15 cellular contexts compared by ENCODE assay signal in the genomic region with DNA sequence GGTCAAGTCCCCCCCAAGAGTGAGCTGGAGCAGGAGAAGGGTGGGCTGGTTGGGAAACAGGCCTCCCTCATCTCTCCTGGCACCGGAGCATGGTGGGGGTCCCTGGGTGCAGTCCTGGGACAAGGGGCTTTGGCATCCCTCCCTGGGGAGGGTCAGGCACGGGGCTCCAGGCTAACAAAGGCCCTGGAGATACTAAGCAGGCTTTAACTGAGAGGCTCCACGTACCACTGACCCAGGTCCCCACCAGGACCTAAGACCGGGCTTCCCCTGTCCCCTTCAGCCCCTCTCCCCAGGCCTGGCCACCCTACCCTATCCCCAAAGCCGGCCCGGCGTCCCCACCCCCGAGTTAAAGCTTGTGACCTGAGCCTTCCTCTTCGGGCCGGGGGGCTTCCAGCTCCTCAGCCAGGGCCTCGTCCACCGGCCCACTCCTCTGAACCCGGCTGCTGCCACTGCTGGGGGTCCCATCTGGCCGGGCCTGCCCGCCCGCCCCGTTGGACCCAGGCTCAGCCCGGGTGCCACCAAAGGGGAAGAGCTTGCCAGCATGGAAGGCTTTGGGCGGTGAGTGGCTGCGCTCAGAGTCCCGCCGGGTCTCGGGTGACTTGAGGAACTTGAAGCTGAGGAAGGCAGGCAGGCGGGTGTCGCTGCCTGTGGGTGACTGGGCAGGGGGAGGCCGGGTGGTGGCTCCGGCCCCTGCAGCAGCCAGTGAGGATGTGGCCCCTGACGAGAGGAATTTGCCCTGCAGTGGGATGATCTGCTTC. TPM values are rescaled to one million over a fixed set of nuclear protein-coding genes. Genes with fewer than 3 reads are reported as not detected.
DNase-seq lines count a peak whose midpoint lies in the region; ATAC-seq, FAIRE-seq and TF ChIP-seq lines count a peak whose summit lies in the region.
"Had no signal": no experiment of that assay in that cellular context is flagged by ENCODE, and none has a peak within 500 bp of the region (broad histone marks: within the 10 kb centered on the region; RNA-seq: fewer than 3 reads in every experiment).

No MANE protein-coding gene starts in this region.

- peaks cover 9 to 10% of the 10 kb centered on the region in 2 experiments; a peak in 2 of 4 replicates for H3K36me3 ChIP-seq in HCT116 (ENCODE audit: control insufficient read depth in 1 of 2, insufficient read depth in 2 of 2, low read length in 2 of 2)
- H3K36me3 ChIP-seq: neural progenitor cell had no signal

- CTCF ChIA-PET in HCT116 (lab: Charles Lee): no interaction called here

- RAD21 ChIA-PET in HCT116 (lab: Charles Lee; ENCODE audit: low non-redundant PET in 1 of 2, low total read pairs in 2 of 2, uncharacterized antibody in 2 of 2, unreplicated experiment in 2 of 2): no interaction called here

- FAIRE-seq in HTR-8/SVneo (lab: Jason Lieb, UNC): no peak
- FAIRE-seq: astrocyte, small intestine had no signal

- ATAC-seq in HCT116: no peak
- ATAC-seq: activated CD8-positive, alpha-beta T cell treated with anti-CD3 and anti-CD28 coated beads, Interleukin-2, amount 10 ng/mL, durations not matched to agents 7 days and 5 days; left lung had no signal

- no peaks in the 10 kb centered on the region for H3K27me3 ChIP-seq in HCT116 (ENCODE audit: insufficient read depth, low read length)

- H3K79me2 ChIP-seq in HCT116 (ENCODE audit: insufficient read depth, low read length): no peaks in the 10 kb centered on the region

- H3K4me2 ChIP-seq in HCT116 (ENCODE audit: low read length): no peak overlapping the region
- H3K4me2 ChIP-seq: neural progenitor cell had no signal

- H3K27ac ChIP-seq in HCT116 (ENCODE audit: low read depth, low read length): no peak overlapping the region
- H3K27ac ChIP-seq: left lung, neural progenitor cell had no signal

- H3K4me3 ChIP-seq in HCT116 (replicated peaks in 1 of 2; ENCODE audit: low read depth in 1 of 2, low read length in 2 of 2): no peak overlapping the region
- H3K4me3 ChIP-seq: left lung, neural progenitor cell had no signal

- BruUV-seq in HCT116 (replicated peaks; lab: Mats Ljungman, UMichigan): TSS peak; percentile 38

- no peaks in the 10 kb centered on the region for H4K20me1 ChIP-seq in HCT116 (ENCODE audit: insufficient read depth)

- H3K9me2 ChIP-seq in HCT116 (ENCODE audit: insufficient read depth): no peaks in the 10 kb centered on the region

- POLR2A ChIA-PET in HCT116 (lab: Charles Lee): no interaction called here

- intact Hi-C loops in HCT116 (cut with micrococcal nuclease): no loop called here

- DNase-seq in HCT116 (ENCODE audit: low read depth, low spot score): no peak
- peak; percentile 15 for DNase-seq in iPS-NIHi11 (ENCODE audit: low spot score)
- no peak for DNase-seq in NCI-H345 (lab: John Stamatoyannopoulos, UW)
- no peak for DNase-seq in HTR-8/SVneo (ENCODE audit: insufficient read length, low spot score)
- DNase-seq: activated CD8-positive, alpha-beta T cell treated with anti-CD3 and anti-CD28 coated beads, Interleukin-2, amount 10 ng/mL, durations not matched to agents 7 days and 5 days; activated T-cell treated with anti-CD3 and anti-CD28 coated beads, Interleukin-2, amount 50 U/mL, for 4 hours; DND-41; glutamatergic neuron; left lung; NCI-H1436; NCI-H524 treated with DMSO at 0.1 percent for 48 hours; small intestine; stimulated activated CD4-positive, alpha-beta T cell treated with anti-CD3 and anti-CD28 coated beads, Interleukin-2, amount 100 ng/mL, for 48 hours had no signal

- H3K4me1 ChIP-seq in HCT116 (ENCODE audit: control insufficient read depth in 1 of 2, insufficient read depth in 2 of 2, low read length in 2 of 2): peaks cover 5 to 18% of the 10 kb centered on the region in 2 experiments

- TF ChIP-seq POLR2A in HCT116 (IDR thresholded peaks at IDR 0.05; ENCODE audit: borderline replicate concordance, extremely low read depth, insufficient read depth, insufficient read length): no peak

- H3K9me3 ChIP-seq in HCT116 (ENCODE audit: control insufficient read depth in 1 of 2, insufficient read depth in 1 of 2, low read depth in 1 of 2, low read length in 2 of 2): no peaks in the 10 kb centered on the region
- H3K9me3 ChIP-seq: left lung had no signal

- H3K9ac ChIP-seq in HCT116 (ENCODE audit: low read length): no peak overlapping the region
- H3K9ac ChIP-seq: neural progenitor cell had no signal

- TF ChIP-seq CTCF in HCT116 (IDR thresholded peaks at IDR 0.05 in 2 of 3, conservative IDR thresholded peaks at IDR 0.05 in 1 of 3; ENCODE audit: borderline replicate concordance in 1 of 3, insufficient read depth in 1 of 3, low read depth in 2 of 3, low read length in 2 of 3): no peak

- no peak for TF ChIP-seq RAD21 in HCT116 (IDR thresholded peaks at IDR 0.05; ENCODE audit: low read depth)

- no peak overlapping the region for H2AFZ ChIP-seq in HCT116 (ENCODE audit: low read depth, low read length, poor library complexity, severe bottlenecking)
- H2AFZ ChIP-seq: neural progenitor cell had no signal

TF ChIP-seq in HCT116, 20 proteins besides CTCF, POLR2A, EP300 and RAD21 (continues in another document):
- TF ChIP-seq CBX3 (IDR thresholded peaks at IDR 0.05; ENCODE audit: low read depth) (no peak), SIN3A (IDR thresholded peaks at IDR 0.05; ENCODE audit: low read depth) (no peak), ZFX (IDR thresholded peaks at IDR 0.05) (no peak), ELF1 (IDR thresholded peaks at IDR 0.05; ENCODE audit: borderline replicate concordance, low read depth) (no peak), EZH2 (IDR thresholded peaks at IDR 0.05) (no peak), FOSL1 (IDR thresholded peaks at IDR 0.05; ENCODE audit: low read depth) (no peak), EZH2phosphoT487 (IDR thresholded peaks at IDR 0.05; ENCODE audit: borderline replicate concordance) (no peak), EGR1 (IDR thresholded peaks at IDR 0.05; ENCODE audit: low read depth) (no peak), SRF (IDR thresholded peaks at IDR 0.05; ENCODE audit: low read depth) (no peak), YY1 (IDR thresholded peaks at IDR 0.05; ENCODE audit: extremely low read depth, insufficient replicate concordance, low read depth, low read length) (no peak), CEBPB (IDR thresholded peaks at IDR 0.05; ENCODE audit: low read depth) (no peak), JUND (IDR thresholded peaks at IDR 0.05) (no peak)
- TF ChIP-seq, protein P1, sequence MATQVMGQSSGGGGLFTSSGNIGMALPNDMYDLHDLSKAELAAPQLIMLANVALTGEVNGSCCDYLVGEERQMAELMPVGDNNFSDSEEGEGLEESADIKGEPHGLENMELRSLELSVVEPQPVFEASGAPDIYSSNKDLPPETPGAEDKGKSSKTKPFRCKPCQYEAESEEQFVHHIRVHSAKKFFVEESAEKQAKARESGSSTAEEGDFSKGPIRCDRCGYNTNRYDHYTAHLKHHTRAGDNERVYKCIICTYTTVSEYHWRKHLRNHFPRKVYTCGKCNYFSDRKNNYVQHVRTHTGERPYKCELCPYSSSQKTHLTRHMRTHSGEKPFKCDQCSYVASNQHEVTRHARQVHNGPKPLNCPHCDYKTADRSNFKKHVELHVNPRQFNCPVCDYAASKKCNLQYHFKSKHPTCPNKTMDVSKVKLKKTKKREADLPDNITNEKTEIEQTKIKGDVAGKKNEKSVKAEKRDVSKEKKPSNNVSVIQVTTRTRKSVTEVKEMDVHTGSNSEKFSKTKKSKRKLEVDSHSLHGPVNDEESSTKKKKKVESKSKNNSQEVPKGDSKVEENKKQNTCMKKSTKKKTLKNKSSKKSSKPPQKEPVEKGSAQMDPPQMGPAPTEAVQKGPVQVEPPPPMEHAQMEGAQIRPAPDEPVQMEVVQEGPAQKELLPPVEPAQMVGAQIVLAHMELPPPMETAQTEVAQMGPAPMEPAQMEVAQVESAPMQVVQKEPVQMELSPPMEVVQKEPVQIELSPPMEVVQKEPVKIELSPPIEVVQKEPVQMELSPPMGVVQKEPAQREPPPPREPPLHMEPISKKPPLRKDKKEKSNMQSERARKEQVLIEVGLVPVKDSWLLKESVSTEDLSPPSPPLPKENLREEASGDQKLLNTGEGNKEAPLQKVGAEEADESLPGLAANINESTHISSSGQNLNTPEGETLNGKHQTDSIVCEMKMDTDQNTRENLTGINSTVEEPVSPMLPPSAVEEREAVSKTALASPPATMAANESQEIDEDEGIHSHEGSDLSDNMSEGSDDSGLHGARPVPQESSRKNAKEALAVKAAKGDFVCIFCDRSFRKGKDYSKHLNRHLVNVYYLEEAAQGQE (IDR thresholded peaks at IDR 0.05; ENCODE audit: low read depth): no peak
- TF ChIP-seq, protein P2, sequence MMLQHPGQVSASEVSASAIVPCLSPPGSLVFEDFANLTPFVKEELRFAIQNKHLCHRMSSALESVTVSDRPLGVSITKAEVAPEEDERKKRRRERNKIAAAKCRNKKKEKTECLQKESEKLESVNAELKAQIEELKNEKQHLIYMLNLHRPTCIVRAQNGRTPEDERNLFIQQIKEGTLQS (IDR thresholded peaks at IDR 0.05): no peak
- TF ChIP-seq, protein P3, sequence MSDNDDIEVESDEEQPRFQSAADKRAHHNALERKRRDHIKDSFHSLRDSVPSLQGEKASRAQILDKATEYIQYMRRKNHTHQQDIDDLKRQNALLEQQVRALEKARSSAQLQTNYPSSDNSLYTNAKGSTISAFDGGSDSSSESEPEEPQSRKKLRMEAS (IDR thresholded peaks at IDR 0.05): no peak
- TF ChIP-seq, protein P4, sequence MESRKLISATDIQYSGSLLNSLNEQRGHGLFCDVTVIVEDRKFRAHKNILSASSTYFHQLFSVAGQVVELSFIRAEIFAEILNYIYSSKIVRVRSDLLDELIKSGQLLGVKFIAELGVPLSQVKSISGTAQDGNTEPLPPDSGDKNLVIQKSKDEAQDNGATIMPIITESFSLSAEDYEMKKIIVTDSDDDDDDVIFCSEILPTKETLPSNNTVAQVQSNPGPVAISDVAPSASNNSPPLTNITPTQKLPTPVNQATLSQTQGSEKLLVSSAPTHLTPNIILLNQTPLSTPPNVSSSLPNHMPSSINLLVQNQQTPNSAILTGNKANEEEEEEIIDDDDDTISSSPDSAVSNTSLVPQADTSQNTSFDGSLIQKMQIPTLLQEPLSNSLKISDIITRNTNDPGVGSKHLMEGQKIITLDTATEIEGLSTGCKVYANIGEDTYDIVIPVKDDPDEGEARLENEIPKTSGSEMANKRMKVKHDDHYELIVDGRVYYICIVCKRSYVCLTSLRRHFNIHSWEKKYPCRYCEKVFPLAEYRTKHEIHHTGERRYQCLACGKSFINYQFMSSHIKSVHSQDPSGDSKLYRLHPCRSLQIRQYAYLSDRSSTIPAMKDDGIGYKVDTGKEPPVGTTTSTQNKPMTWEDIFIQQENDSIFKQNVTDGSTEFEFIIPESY (IDR thresholded peaks at IDR 0.05; ENCODE audit: extremely low read depth, insufficient replicate concordance, low read length): no peak

RNA-seq across cellular contexts. Expression of a gene that starts 10.1 kb away (rescaled TPM):
- 22.9 TPM for total RNA-seq in HCT116 (2021; ENCODE audit: unreplicated experiment)
- polyA plus RNA-seq in HCT116 (2012): 14.9 and 16.5 TPM in 2 replicates

RNA-seq across cellular contexts. Expression of a gene that starts 12.8 kb away (rescaled TPM):
- total RNA-seq in HCT116 (2021; ENCODE audit: unreplicated experiment): 73.0 TPM
- polyA plus RNA-seq in HCT116 (2012): 36.5 and 41.5 TPM in 2 replicates

RNA-seq across cellular contexts. Expression of a gene that starts 15.2 kb away (rescaled TPM):
- 68.6 TPM for total RNA-seq in HCT116 (2021; ENCODE audit: unreplicated experiment)
- 65.0 and 72.6 TPM in 2 replicates for polyA plus RNA-seq in HCT116 (2012)

RNA-seq across cellular contexts. Expression of a gene that starts 18.9 kb away (rescaled TPM):
- 114 TPM for total RNA-seq in HCT116 (2021; ENCODE audit: unreplicated experiment)
- polyA plus RNA-seq in HCT116 (2012): 53.8 and 68.6 TPM in 2 replicates

RNA-seq across cellular contexts. Expression of a gene that starts 21.3 kb away (rescaled TPM):
- total RNA-seq in HCT116 (2021; ENCODE audit: unreplicated experiment): 5.2 TPM
- 4.5 and 6.2 TPM in 2 replicates for polyA plus RNA-seq in HCT116 (2012)
